In the genomic region with DNA sequence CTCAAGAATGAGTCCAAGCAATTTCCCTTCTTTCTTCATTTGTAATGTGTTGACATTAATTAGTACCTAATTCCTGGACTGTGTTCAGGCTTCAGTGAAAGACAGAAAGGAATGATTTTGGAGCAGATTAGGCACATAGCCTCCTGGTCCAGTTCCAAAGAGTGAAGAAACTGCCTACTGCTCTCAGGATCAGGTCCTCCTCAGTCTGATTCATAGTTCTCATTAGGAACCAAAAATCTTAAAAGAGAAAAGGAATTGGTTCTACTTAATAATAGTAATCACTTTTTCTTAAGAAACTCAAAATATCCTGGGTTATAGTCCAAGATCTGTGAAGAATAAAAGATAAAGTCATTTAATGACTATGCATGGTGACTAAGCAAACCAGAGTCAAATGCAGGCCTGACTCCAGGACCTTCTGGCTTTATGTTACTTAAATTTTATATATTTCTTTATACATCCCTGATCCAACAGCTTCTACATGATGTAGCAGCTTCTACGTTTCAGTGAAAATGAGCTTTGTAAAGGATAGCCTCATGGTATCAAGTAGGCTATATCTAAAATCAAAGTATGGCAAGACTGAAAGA, we compare ENCODE assay signal across 21 cellular contexts.
DNase-seq lines count a peak whose midpoint lies in the region; ATAC-seq and TF ChIP-seq lines count a peak whose summit lies in the region.
"Had no signal": no experiment of that assay in that cellular context is flagged by ENCODE, and none has a peak within 500 bp of the region (broad histone marks: within the 10 kb centered on the region; RNA-seq: fewer than 3 reads in every experiment).

No MANE protein-coding gene starts in this region.

- H3K9me3 ChIP-seq in esophagus muscularis mucosa = no peaks in the 10 kb centered on the region
- H3K9me3 ChIP-seq: A549, adrenal gland, neutrophil had no signal

- H3K27me3 ChIP-seq in esophagus muscularis mucosa = no peaks in the 10 kb centered on the region
- H3K27me3 ChIP-seq: adrenal gland, neutrophil had no signal

- CTCF ChIA-PET in AG04449 (lab: Yijun Ruan, JAX) = no interaction called here

- TF ChIP-seq POLR2A in esophagus muscularis mucosa (IDR thresholded peaks at IDR 0.05; ENCODE audit: low read depth) = no peak

- ATAC-seq in GM21786 (IDR thresholded peaks at IDR 0.05; ENCODE audit: unreplicated experiment) (no peak), GM21619 (IDR thresholded peaks at IDR 0.05; ENCODE audit: unreplicated experiment) (no peak), GM18907 (IDR thresholded peaks at IDR 0.05; ENCODE audit: unreplicated experiment) (no peak)
- ATAC-seq: A549; CD8-positive, alpha-beta T cell had no signal

- POLR2A ChIA-PET in AG04449 (lab: Yijun Ruan, JAX) = no interaction called here

- no peaks in the 10 kb centered on the region for H3K36me3 ChIP-seq in esophagus muscularis mucosa
- H3K36me3 ChIP-seq: adrenal gland, neutrophil had no signal

- H3K4me3 ChIP-seq in AG04449 (ENCODE audit: low read depth, low read length) = no peak overlapping the region
- H3K4me3 ChIP-seq in esophagus muscularis mucosa = no peak overlapping the region
- H3K4me3 ChIP-seq: A549, adrenal gland had no signal

- WGBS in esophagus muscularis mucosa = 86% methylated on average over 1 of the region's 1 CpG

- no peak for TF ChIP-seq EP300 in esophagus muscularis mucosa (IDR thresholded peaks at IDR 0.05)

- peak; percentile 37 for DNase-seq in AG04449 (ENCODE audit: low read depth, low spot score)
- peak; percentile 77 for DNase-seq in GM04503 (ENCODE audit: low read depth)
- peak; percentile 45 for DNase-seq in astrocyte of the hippocampus (ENCODE audit: low read depth, low spot score)
- DNase-seq in iris pigment epithelial cell (ENCODE audit: low read depth) = peak; percentile 54
- no peak for DNase-seq in esophagus muscularis mucosa (ENCODE audit: extremely low spot score)
- DNase-seq: activated B cell treated with CpG ODN at 0.5 μM for 24 hours; activated CD4-positive, alpha-beta T cell treated with anti-CD3 and anti-CD28 coated beads, Interleukin-2, amount 50 U/mL, for 48 hours; activated gamma-delta T cell; CD8-positive, alpha-beta T cell; DMS53; NCI-H1436 treated with DMSO at 0.1 percent for 48 hours; NCI-H524; T1000 had no signal

- intact Hi-C loops in esophagus muscularis mucosa (cut with DNase I) = no loop called here

- no peak overlapping the region for H3K27ac ChIP-seq in esophagus muscularis mucosa (replicated peaks in 1 of 4)
- H3K27ac ChIP-seq: A549, adrenal gland, epithelial cell of prostate, HL-60, neutrophil had no signal

- H3K4me1 ChIP-seq in esophagus muscularis mucosa = peaks cover 0 to 11% (median 10%) of the 10 kb centered on the region in 4 donors
- H3K4me1 ChIP-seq: A549 had no signal

- TF ChIP-seq CTCF in AG04449 (IDR thresholded peaks at IDR 0.05; ENCODE audit: insufficient read depth, low read length, missing control alignments) (no peak), esophagus muscularis mucosa (IDR thresholded peaks at IDR 0.05) (no peak)
